Comparison of ENCODE assay signal across 21 cellular contexts in the genomic region with DNA sequence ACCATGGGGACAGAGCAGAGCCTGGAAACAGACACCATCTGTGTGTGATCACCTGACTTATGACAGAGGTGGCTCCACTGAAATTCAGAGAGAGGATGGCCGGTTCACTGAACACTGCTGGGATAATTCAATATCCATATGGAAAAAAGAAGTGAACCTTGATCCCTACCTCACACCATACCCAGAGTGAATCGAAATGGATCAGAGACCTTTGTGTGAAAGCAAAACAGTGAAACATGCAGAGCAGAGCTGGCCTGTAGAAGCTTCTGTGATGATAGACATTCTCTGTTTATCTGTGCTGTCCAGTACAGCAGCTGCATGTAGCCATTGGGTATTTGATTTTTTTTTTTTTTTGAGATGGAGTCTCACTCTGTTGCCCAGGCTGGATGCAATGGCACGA. TPM values are rescaled to one million over a fixed set of nuclear protein-coding genes. Genes with fewer than 3 reads are reported as not detected.
DNase-seq lines count a peak whose midpoint lies in the region; ATAC-seq and TF ChIP-seq lines count a peak whose summit lies in the region.
"Had no signal": no experiment of that assay in that cellular context is flagged by ENCODE, and none has a peak within 500 bp of the region (broad histone marks: within the 10 kb centered on the region; RNA-seq: fewer than 3 reads in every experiment).

No MANE protein-coding gene starts in this region.

- H3K36me3 Mint-ChIP-seq in CD14-positive monocyte (peaks cover 43 to 79% of the 10 kb centered on the region in 2 donors), activated B cell treated with CpG ODN at 0.5 μM for 24 hours (ENCODE audit: low read depth) (peaks cover 44% of the 10 kb centered on the region), immature natural killer cell (peaks cover 4 to 25% (median 4%) of the 10 kb centered on the region in 3 donors), GM23338 (ENCODE audit: low read depth) (no peaks in the 10 kb centered on the region; the same call in 2 of the 3 replicates)

- no peaks in the 10 kb centered on the region for H3F3A ChIP-seq in GM23338 (replicated peaks; ENCODE audit: low read depth)

- H3K4me1 Mint-ChIP-seq in CD14-positive monocyte, result peaks cover 45% of the 10 kb centered on the region
- H3K4me1 Mint-ChIP-seq in activated B cell treated with CpG ODN at 0.5 μM for 24 hours, result peaks cover 47% of the 10 kb centered on the region
- peaks cover 92 to 94% of the 10 kb centered on the region in 2 donors for H3K4me1 Mint-ChIP-seq in immature natural killer cell
- peaks cover 6% of the 10 kb centered on the region; the same call in 2 of the 3 replicates for H3K4me1 Mint-ChIP-seq in GM23338

- ATAC-seq in activated B cell treated with CpG ODN at 0.5 μM for 24 hours (ENCODE audit: low read depth) (no peak), GM23338 (no peak), HG03432 (IDR thresholded peaks at IDR 0.05; ENCODE audit: unreplicated experiment) (no peak)

- no peaks in the 10 kb centered on the region for H4K20me1 ChIP-seq in GM23338 (replicated peaks; ENCODE audit: insufficient read depth)

- no peak overlapping the region for H3K4me2 ChIP-seq in GM23338

- H3K4me3 Mint-ChIP-seq in CD14-positive monocyte, result no peak overlapping the region
- no peak overlapping the region for H3K4me3 Mint-ChIP-seq in activated B cell treated with CpG ODN at 0.5 μM for 24 hours
- peak overlapping the region in 2 of 5 donors; percentile 55 to 87 for H3K4me3 Mint-ChIP-seq in immature natural killer cell
- H3K4me3 Mint-ChIP-seq in GM23338, result no peak overlapping the region

- no peak overlapping the region for H3K27ac ChIP-seq in GM23338 (ENCODE audit: low read depth)
- H3K27ac ChIP-seq: GM23248 had no signal

- TF ChIP-seq CTCF in CD14-positive monocyte (IDR thresholded peaks at IDR 0.05) (no peak), activated B cell treated with CpG ODN at 0.5 μM for 24 hours (IDR thresholded peaks at IDR 0.05) (no peak), GM23338 (conservative IDR thresholded peaks at IDR 0.05; ENCODE audit: low read depth in 2 of 2) (no peak)

- no peaks in the 10 kb centered on the region for H3K27me3 ChIP-seq in GM23338 (ENCODE audit: insufficient read depth)
- H3K27me3 ChIP-seq: BE2C had no signal

- no peaks in the 10 kb centered on the region for H3K9me2 ChIP-seq in GM23338 (ENCODE audit: insufficient read depth)

- no peaks in the 10 kb centered on the region for H3K36me3 ChIP-seq in GM23338 (ENCODE audit: insufficient read depth)
- H3K36me3 ChIP-seq: BE2C had no signal

- intact Hi-C loops in CD14-positive monocyte (cut with micrococcal nuclease) (no loop called here), activated B cell treated with CpG ODN at 0.5 μM for 24 hours (cut with micrococcal nuclease) (no loop called here)

- no peaks in the 10 kb centered on the region for H3K4me1 ChIP-seq in GM23338 (ENCODE audit: insufficient read depth)

- peak; percentile 39 for DNase-seq in NCI-H2171 treated with DMSO at 0.1 percent for 48 hours (lab: John Stamatoyannopoulos, UW)
- DNase-seq in NCI-H2171 (lab: John Stamatoyannopoulos, UW), result no peak
- DNase-seq in CD14-positive monocyte (ENCODE audit: low spot score), result no peak
- no peak for DNase-seq in activated B cell treated with CpG ODN at 0.5 μM for 24 hours
- no peak for DNase-seq in immature natural killer cell
- no peak for DNase-seq in GM23338 (ENCODE audit: low spot score)
- DNase-seq in central memory CD4-positive, alpha-beta T cell, result no peak
- DNase-seq: 8988T; BE2C; COR-L47; GF-D8; GM23248; IMR-90; Kasumi-1; MM.1S; NCI-H1105; NCI-H1930; NCI-H446 treated with DMSO at 0.1 percent for 48 hours; NK-92 treated with Interleukin-12 subunit alpha and Interleukin-12 subunit beta, amount 100 ng/mL, for 24 hours; SIG-M5 had no signal

- no peak overlapping the region for H3K4me3 ChIP-seq in GM23338
- H3K4me3 ChIP-seq: GM23248 had no signal

- no peaks in the 10 kb centered on the region for H3K27me3 Mint-ChIP-seq in CD14-positive monocyte (ENCODE audit: low read depth in 3 of 3)
- H3K27me3 Mint-ChIP-seq in activated B cell treated with CpG ODN at 0.5 μM for 24 hours, result no peaks in the 10 kb centered on the region
- peaks cover 0 to 7% (median 3%) of the 10 kb centered on the region in 3 donors for H3K27me3 Mint-ChIP-seq in immature natural killer cell (ENCODE audit: low read depth in 3 of 3)
- no peaks in the 10 kb centered on the region for H3K27me3 Mint-ChIP-seq in GM23338 (ENCODE audit: insufficient read depth, low read depth, poor library complexity)

- CTCF ChIA-PET in activated B cell treated with CpG ODN at 0.5 μM for 24 hours (lab: Charles Lee), result interaction anchor here (1.5 to 4.4 kb wide), 2 partner anchors 12 to 40 kb away, joined by 5 to 21 read pairs; no protein-coding TSS in a partner anchor

- H3K9me3 Mint-ChIP-seq in CD14-positive monocyte (no peaks in the 10 kb centered on the region), activated B cell treated with CpG ODN at 0.5 μM for 24 hours (no peaks in the 10 kb centered on the region), immature natural killer cell (no peaks in the 10 kb centered on the region), GM23338 (peaks cover 4% of the 10 kb centered on the region; the same call in 1 of the 3 replicates)

- H3K79me2 ChIP-seq in GM23338 (replicated peaks; ENCODE audit: insufficient read depth), result no peaks in the 10 kb centered on the region

- POLR2A ChIA-PET in activated B cell treated with CpG ODN at 0.5 μM for 24 hours (lab: Charles Lee), result interaction anchor here (0.6 to 16.1 kb wide), 2 partner anchors 18 to 66 kb away, joined by 3 to 244 read pairs; a partner anchor contains a TSS

- H2AFZ ChIP-seq in GM23338, result no peak overlapping the region
- H2AFZ ChIP-seq: GM23248 had no signal

- H3K27ac Mint-ChIP-seq in CD14-positive monocyte (peak overlapping the region in 4 of 7 donors; percentile 33 to 84 (median 62)), activated B cell treated with CpG ODN at 0.5 μM for 24 hours (peak overlapping the region; percentile 4), immature natural killer cell (peak overlapping the region; percentile 72 to 98 (median 82)), GM23338 (no peak overlapping the region)

TF ChIP-seq in GM23338, 12 proteins besides CTCF, POLR2A, EP300 and RAD21:
- TF ChIP-seq, protein P1, sequence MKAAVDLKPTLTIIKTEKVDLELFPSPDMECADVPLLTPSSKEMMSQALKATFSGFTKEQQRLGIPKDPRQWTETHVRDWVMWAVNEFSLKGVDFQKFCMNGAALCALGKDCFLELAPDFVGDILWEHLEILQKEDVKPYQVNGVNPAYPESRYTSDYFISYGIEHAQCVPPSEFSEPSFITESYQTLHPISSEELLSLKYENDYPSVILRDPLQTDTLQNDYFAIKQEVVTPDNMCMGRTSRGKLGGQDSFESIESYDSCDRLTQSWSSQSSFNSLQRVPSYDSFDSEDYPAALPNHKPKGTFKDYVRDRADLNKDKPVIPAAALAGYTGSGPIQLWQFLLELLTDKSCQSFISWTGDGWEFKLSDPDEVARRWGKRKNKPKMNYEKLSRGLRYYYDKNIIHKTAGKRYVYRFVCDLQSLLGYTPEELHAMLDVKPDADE (IDR thresholded peaks at IDR 0.05), result no peak
- TF ChIP-seq EZH2 (IDR thresholded peaks at IDR 0.05; ENCODE audit: low read depth, unreplicated experiment), result no peak
- TF ChIP-seq ZNF114 (CRISPR knock-in tag; IDR thresholded peaks at IDR 0.05), result no peak
- no peak for TF ChIP-seq NANOG (IDR thresholded peaks at IDR 0.05; ENCODE audit: borderline replicate concordance)
- TF ChIP-seq POLR2AphosphoS5 (IDR thresholded peaks at IDR 0.05; ENCODE audit: low read depth), result no peak
- TF ChIP-seq EZH2phosphoT487 (IDR thresholded peaks at IDR 0.05; ENCODE audit: unreplicated experiment), result no peak
- no peak for TF ChIP-seq CREB1 (CRISPR knock-in tag; IDR thresholded peaks at IDR 0.05; ENCODE audit: low read depth)
- no peak for TF ChIP-seq JUNB (IDR thresholded peaks at IDR 0.05; ENCODE audit: unreplicated experiment)
- TF ChIP-seq, protein P2, sequence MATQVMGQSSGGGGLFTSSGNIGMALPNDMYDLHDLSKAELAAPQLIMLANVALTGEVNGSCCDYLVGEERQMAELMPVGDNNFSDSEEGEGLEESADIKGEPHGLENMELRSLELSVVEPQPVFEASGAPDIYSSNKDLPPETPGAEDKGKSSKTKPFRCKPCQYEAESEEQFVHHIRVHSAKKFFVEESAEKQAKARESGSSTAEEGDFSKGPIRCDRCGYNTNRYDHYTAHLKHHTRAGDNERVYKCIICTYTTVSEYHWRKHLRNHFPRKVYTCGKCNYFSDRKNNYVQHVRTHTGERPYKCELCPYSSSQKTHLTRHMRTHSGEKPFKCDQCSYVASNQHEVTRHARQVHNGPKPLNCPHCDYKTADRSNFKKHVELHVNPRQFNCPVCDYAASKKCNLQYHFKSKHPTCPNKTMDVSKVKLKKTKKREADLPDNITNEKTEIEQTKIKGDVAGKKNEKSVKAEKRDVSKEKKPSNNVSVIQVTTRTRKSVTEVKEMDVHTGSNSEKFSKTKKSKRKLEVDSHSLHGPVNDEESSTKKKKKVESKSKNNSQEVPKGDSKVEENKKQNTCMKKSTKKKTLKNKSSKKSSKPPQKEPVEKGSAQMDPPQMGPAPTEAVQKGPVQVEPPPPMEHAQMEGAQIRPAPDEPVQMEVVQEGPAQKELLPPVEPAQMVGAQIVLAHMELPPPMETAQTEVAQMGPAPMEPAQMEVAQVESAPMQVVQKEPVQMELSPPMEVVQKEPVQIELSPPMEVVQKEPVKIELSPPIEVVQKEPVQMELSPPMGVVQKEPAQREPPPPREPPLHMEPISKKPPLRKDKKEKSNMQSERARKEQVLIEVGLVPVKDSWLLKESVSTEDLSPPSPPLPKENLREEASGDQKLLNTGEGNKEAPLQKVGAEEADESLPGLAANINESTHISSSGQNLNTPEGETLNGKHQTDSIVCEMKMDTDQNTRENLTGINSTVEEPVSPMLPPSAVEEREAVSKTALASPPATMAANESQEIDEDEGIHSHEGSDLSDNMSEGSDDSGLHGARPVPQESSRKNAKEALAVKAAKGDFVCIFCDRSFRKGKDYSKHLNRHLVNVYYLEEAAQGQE (IDR thresholded peaks at IDR 0.05; ENCODE audit: unreplicated experiment), result no peak

RNA-seq across cellular contexts. Expression of a gene that starts 20.3 kb away (rescaled TPM):
- polyA plus RNA-seq in CD14-positive monocyte (10 to 100 TPM; 53.1 to 91.5 TPM), immature natural killer cell (100 to 1,000 TPM in 2 of 3 donors, 10 to 100 TPM in 1; 97.6 to 209 (median 108) TPM), GM23338 (2016; fragmentation: Nextera tagmentation; extraction: Ambion mirVana) (2.4 and 2.5 TPM in 2 replicates)
- total RNA-seq in activated B cell treated with CpG ODN at 0.5 μM for 24 hours, result 109 and 128 TPM in 2 replicates
- 10.5 and 10.8 TPM in 2 replicates for total RNA-seq in GM23338 (2014; rRNA removed; shearing (Covaris generic))

Comparison
In these comparisons a context has a peak if more than half of its experiments do, and no peak if none do; other contexts are left out.
1. RNA of a gene that starts 20.3 kb away (polyA plus RNA-seq): 97.6 to 209 TPM in immature natural killer cell and 53.1 to 91.5 TPM in CD14-positive monocyte; 2.4 to 2.5 TPM in GM23338; every median in the first group is over 10 times any median in the second.